ENCODE assay signal across 1 cellular context in the genomic region with DNA sequence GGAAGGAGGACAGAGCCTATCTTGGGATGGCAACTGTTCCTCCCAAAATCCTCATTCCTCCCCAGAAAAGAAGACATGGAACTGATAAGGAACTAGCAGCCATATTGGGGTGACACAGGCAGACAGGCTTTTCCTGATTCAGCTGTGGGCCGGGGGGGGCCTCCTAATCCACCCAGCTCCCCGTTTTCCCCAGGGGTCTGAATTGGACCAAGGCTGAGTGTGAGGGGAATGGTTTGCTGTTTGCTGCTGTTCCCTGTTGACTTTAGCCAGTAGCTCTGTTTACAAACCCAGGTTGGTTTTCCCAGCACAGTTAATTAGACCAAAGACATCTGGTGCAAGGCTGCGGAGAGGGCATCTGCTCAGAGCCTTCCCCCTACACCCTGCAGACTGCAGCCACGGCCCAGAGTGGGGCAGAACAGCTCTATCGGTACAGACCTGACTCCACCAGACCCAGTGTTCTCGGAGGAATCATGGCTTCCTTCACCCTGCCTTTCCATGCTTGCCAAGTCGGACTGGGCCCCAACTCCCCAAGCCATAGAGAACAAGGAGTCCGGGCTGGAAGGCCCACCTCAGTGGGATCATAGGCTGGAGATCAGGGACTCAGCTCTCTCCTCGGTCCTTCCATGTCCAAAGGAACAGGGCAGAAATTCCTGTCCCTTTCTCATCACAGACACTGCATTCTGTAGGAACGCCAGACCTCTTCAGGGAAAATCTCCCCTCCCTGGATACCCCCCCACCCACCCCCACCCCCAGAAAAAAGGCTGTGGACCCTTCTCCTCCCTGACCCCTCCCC.
TF ChIP-seq lines count a peak whose summit lies in the region.

No MANE protein-coding gene starts in this region.

TF ChIP-seq in K562, 482 proteins besides CTCF, POLR2A, EP300 and RAD21 (continued from another document):
- TF ChIP-seq, protein P1, sequence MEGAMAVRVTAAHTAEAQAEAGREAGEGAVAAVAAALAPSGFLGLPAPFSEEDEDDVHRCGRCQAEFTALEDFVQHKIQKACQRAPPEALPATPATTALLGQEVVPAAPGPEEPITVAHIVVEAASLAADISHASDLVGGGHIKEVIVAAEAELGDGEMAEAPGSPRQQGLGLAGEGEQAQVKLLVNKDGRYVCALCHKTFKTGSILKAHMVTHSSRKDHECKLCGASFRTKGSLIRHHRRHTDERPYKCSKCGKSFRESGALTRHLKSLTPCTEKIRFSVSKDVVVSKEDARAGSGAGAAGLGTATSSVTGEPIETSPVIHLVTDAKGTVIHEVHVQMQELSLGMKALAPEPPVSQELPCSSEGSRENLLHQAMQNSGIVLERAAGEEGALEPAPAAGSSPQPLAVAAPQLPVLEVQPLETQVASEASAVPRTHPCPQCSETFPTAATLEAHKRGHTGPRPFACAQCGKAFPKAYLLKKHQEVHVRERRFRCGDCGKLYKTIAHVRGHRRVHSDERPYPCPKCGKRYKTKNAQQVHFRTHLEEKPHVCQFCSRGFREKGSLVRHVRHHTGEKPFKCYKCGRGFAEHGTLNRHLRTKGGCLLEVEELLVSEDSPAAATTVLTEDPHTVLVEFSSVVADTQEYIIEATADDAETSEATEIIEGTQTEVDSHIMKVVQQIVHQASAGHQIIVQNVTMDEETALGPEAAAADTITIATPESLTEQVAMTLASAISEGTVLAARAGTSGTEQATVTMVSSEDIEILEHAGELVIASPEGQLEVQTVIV (CRISPR knock-in tag; IDR thresholded peaks at IDR 0.05; ENCODE audit: borderline replicate concordance), result no peak
- TF ChIP-seq ZNF695 (CRISPR knock-in tag; IDR thresholded peaks at IDR 0.05) (no peak), ZNF23 (CRISPR knock-in tag; IDR thresholded peaks at IDR 0.05) (no peak), MCM7 (IDR thresholded peaks at IDR 0.05) (no peak), CBX2 (IDR thresholded peaks at IDR 0.05; ENCODE audit: insufficient read depth, low read length, poor library complexity, severe bottlenecking) (no peak), SOX6 (IDR thresholded peaks at IDR 0.05) (no peak), HLTF (IDR thresholded peaks at IDR 0.05) (no peak), XRCC3 (IDR thresholded peaks at IDR 0.05) (no peak), ZZZ3 (IDR thresholded peaks at IDR 0.05) (no peak), TFAM (CRISPR knock-in tag; conservative IDR thresholded peaks at IDR 0.05) (no peak), RFX5 (IDR thresholded peaks at IDR 0.05; ENCODE audit: low read depth, low read length) (no peak)
- TF ChIP-seq, protein P2, sequence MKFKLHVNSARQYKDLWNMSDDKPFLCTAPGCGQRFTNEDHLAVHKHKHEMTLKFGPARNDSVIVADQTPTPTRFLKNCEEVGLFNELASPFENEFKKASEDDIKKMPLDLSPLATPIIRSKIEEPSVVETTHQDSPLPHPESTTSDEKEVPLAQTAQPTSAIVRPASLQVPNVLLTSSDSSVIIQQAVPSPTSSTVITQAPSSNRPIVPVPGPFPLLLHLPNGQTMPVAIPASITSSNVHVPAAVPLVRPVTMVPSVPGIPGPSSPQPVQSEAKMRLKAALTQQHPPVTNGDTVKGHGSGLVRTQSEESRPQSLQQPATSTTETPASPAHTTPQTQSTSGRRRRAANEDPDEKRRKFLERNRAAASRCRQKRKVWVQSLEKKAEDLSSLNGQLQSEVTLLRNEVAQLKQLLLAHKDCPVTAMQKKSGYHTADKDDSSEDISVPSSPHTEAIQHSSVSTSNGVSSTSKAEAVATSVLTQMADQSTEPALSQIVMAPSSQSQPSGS (CRISPR knock-in tag; IDR thresholded peaks at IDR 0.05), result no peak
- TF ChIP-seq, protein P3, sequence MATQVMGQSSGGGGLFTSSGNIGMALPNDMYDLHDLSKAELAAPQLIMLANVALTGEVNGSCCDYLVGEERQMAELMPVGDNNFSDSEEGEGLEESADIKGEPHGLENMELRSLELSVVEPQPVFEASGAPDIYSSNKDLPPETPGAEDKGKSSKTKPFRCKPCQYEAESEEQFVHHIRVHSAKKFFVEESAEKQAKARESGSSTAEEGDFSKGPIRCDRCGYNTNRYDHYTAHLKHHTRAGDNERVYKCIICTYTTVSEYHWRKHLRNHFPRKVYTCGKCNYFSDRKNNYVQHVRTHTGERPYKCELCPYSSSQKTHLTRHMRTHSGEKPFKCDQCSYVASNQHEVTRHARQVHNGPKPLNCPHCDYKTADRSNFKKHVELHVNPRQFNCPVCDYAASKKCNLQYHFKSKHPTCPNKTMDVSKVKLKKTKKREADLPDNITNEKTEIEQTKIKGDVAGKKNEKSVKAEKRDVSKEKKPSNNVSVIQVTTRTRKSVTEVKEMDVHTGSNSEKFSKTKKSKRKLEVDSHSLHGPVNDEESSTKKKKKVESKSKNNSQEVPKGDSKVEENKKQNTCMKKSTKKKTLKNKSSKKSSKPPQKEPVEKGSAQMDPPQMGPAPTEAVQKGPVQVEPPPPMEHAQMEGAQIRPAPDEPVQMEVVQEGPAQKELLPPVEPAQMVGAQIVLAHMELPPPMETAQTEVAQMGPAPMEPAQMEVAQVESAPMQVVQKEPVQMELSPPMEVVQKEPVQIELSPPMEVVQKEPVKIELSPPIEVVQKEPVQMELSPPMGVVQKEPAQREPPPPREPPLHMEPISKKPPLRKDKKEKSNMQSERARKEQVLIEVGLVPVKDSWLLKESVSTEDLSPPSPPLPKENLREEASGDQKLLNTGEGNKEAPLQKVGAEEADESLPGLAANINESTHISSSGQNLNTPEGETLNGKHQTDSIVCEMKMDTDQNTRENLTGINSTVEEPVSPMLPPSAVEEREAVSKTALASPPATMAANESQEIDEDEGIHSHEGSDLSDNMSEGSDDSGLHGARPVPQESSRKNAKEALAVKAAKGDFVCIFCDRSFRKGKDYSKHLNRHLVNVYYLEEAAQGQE (CRISPR knock-in tag; IDR thresholded peaks at IDR 0.05; ENCODE audit: low read depth), result no peak
- TF ChIP-seq, protein P4, sequence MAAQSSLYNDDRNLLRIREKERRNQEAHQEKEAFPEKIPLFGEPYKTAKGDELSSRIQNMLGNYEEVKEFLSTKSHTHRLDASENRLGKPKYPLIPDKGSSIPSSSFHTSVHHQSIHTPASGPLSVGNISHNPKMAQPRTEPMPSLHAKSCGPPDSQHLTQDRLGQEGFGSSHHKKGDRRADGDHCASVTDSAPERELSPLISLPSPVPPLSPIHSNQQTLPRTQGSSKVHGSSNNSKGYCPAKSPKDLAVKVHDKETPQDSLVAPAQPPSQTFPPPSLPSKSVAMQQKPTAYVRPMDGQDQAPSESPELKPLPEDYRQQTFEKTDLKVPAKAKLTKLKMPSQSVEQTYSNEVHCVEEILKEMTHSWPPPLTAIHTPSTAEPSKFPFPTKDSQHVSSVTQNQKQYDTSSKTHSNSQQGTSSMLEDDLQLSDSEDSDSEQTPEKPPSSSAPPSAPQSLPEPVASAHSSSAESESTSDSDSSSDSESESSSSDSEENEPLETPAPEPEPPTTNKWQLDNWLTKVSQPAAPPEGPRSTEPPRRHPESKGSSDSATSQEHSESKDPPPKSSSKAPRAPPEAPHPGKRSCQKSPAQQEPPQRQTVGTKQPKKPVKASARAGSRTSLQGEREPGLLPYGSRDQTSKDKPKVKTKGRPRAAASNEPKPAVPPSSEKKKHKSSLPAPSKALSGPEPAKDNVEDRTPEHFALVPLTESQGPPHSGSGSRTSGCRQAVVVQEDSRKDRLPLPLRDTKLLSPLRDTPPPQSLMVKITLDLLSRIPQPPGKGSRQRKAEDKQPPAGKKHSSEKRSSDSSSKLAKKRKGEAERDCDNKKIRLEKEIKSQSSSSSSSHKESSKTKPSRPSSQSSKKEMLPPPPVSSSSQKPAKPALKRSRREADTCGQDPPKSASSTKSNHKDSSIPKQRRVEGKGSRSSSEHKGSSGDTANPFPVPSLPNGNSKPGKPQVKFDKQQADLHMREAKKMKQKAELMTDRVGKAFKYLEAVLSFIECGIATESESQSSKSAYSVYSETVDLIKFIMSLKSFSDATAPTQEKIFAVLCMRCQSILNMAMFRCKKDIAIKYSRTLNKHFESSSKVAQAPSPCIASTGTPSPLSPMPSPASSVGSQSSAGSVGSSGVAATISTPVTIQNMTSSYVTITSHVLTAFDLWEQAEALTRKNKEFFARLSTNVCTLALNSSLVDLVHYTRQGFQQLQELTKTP (IDR thresholded peaks at IDR 0.05; ENCODE audit: low read depth in 1 of 2, partially characterized antibody in 2 of 2), result no peak
- TF ChIP-seq, protein P5, sequence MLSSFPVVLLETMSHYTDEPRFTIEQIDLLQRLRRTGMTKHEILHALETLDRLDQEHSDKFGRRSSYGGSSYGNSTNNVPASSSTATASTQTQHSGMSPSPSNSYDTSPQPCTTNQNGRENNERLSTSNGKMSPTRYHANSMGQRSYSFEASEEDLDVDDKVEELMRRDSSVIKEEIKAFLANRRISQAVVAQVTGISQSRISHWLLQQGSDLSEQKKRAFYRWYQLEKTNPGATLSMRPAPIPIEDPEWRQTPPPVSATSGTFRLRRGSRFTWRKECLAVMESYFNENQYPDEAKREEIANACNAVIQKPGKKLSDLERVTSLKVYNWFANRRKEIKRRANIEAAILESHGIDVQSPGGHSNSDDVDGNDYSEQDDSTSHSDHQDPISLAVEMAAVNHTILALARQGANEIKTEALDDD (IDR thresholded peaks at IDR 0.05), result no peak
- TF ChIP-seq, protein P6, sequence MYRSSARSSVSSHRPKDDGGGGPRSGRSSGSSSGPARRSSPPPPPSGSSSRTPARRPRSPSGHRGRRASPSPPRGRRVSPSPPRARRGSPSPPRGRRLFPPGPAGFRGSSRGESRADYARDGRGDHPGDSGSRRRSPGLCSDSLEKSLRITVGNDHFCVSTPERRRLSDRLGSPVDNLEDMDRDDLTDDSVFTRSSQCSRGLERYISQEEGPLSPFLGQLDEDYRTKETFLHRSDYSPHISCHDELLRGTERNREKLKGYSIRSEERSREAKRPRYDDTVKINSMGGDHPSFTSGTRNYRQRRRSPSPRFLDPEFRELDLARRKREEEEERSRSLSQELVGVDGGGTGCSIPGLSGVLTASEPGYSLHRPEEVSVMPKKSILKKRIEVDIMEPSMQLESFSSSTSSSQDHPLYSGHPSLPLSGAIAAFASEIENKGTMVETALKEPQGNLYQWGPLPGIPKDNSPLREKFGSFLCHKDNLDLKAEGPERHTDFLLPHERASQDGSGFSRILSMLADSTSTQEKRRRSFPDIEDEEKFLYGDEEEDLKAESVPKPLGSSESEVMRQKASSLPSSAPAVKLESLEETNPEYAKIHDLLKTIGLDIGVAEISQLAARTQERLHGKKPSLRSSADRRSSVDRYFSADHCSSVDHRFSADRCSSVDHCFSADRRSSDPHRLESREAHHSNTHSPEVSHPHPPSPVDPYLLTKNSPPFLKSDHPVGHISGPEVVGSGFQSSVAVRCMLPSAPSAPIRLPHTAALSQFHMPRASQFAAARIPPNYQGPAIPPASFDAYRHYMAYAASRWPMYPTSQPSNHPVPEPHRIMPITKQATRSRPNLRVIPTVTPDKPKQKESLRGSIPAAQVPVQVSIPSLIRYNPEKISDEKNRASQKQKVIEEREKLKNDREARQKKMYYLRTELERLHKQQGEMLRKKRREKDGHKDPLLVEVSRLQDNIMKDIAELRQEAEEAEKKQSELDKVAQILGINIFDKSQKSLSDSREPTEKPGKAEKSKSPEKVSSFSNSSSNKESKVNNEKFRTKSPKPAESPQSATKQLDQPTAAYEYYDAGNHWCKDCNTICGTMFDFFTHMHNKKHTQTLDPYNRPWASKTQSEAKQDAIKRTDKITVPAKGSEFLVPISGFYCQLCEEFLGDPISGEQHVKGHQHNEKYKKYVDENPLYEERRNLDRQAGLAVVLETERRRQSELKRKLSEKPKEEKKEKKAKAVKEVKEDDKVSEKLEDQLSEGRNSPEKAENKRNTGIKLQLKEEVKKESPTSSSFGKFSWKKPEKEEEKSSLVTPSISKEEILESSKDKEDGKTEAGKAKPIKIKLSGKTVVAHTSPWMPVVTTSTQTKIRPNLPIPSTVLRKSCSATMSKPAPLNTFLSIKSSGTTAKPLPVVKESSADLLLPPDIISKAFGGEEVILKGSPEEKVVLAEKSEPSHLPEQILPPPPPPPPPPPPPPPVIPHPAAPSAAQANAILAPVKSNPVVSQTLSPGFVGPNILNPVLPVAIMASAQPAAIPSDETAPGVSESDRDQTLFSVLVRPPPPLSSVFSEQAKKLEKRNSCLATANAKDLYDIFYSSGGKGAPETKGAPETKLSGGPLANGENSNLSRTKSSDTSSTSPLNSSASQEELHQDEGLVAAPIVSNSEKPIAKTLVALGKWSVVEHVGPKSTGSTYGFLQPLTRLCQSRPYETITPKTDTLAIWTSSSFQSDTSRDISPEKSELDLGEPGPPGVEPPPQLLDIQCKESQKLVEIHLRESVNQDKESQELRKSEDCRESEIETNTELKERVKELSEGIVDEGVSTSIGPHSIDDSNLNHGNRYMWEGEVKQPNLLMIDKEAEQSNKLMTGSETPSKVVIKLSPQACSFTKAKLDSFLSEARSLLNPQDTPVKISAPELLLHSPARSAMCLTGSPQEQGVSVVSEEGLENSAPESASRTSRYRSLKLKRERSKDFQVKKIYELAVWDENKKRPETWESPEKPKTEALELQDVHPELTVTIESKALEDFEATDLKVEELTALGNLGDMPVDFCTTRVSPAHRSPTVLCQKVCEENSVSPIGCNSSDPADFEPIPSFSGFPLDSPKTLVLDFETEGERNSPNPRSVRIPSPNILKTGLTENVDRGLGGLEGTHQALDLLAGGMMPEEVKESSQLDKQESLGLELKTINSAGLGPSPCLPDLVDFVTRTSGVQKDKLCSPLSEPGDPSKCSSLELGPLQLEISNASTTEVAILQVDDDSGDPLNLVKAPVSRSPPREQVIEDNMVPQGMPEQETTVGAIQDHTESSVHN (IDR thresholded peaks at IDR 0.05; ENCODE audit: borderline replicate concordance in 1 of 2, low read depth in 1 of 2), result no peak
